Comparison of ENCODE assay signal across 15 cellular contexts in the genomic region with DNA sequence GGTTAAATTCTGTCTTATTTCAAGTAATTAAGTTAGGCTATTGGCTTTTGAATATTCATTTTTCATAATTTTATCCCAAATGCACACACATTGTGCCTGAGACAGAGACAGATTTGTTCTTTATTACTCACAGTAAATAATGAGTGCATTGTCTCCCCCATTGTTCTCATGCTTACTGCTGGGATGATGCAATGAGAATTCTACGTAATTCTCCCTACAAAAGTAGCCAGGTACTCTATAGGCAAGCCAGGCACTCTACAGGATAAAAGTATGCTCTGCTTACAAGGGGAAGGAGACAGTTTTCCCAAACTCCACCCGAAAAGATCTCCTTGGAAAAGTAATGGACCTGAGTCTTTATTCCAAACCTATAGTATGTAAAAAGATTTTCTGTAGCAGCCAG.
"Had no signal": no experiment of that assay in that cellular context is flagged by ENCODE, and none has a peak within 500 bp of the region (broad histone marks: within the 10 kb centered on the region; RNA-seq: fewer than 3 reads in every experiment).

No MANE protein-coding gene starts in this region.

- H3K27me3 Mint-ChIP-seq: activated CD4-positive, alpha-beta memory T cell treated with anti-CD3 and anti-CD28 coated beads, Interleukin-2, amount 10 ng/mL, durations not matched to agents 7 days and 5 days; activated naive CD8-positive, alpha-beta T cell treated with anti-CD3 and anti-CD28 coated beads, Interleukin-2, amount 10 ng/mL, durations not matched to agents 7 days and 5 days; natural killer cell treated with Interleukin-12 subunit alpha and Interleukin-12 subunit beta and Interleukin-15 and Interleukin-18, amount 100 ng/mL, for 72 hours had no signal

- H3K9me3 Mint-ChIP-seq: activated CD4-positive, alpha-beta memory T cell treated with anti-CD3 and anti-CD28 coated beads, Interleukin-2, amount 10 ng/mL, durations not matched to agents 7 days and 5 days; natural killer cell treated with Interleukin-12 subunit alpha and Interleukin-12 subunit beta and Interleukin-15 and Interleukin-18, amount 100 ng/mL, for 72 hours had no signal

- H3K4me1 ChIP-seq: prostate gland, right lobe of liver, transverse colon had no signal

- H3K27ac Mint-ChIP-seq: activated CD4-positive, alpha-beta memory T cell treated with anti-CD3 and anti-CD28 coated beads, Interleukin-2, amount 10 ng/mL, durations not matched to agents 7 days and 5 days; activated naive CD8-positive, alpha-beta T cell treated with anti-CD3 and anti-CD28 coated beads, Interleukin-2, amount 10 ng/mL, durations not matched to agents 7 days and 5 days; natural killer cell treated with Interleukin-12 subunit alpha and Interleukin-12 subunit beta and Interleukin-15 and Interleukin-18, amount 100 ng/mL, for 72 hours; stimulated activated effector memory CD8-positive, alpha-beta T cell treated with anti-CD3 and anti-CD28 coated beads, Interleukin-12 subunit alpha, Interleukin-12 subunit beta, amount 100 ng/mL, for 72 hours had no signal

- ATAC-seq: natural killer cell treated with Interleukin-12 subunit alpha and Interleukin-12 subunit beta and Interleukin-15 and Interleukin-18, amount 100 ng/mL, for 72 hours; right lobe of liver; stimulated activated effector memory CD8-positive, alpha-beta T cell treated with anti-CD3 and anti-CD28 coated beads, Interleukin-12 subunit alpha, Interleukin-12 subunit beta, amount 100 ng/mL, for 72 hours had no signal

- H3K4me1 Mint-ChIP-seq: activated CD4-positive, alpha-beta memory T cell treated with anti-CD3 and anti-CD28 coated beads, Interleukin-2, amount 10 ng/mL, durations not matched to agents 7 days and 5 days; activated naive CD8-positive, alpha-beta T cell treated with anti-CD3 and anti-CD28 coated beads, Interleukin-2, amount 10 ng/mL, durations not matched to agents 7 days and 5 days; stimulated activated effector memory CD8-positive, alpha-beta T cell treated with anti-CD3 and anti-CD28 coated beads, Interleukin-12 subunit alpha, Interleukin-12 subunit beta, amount 100 ng/mL, for 72 hours had no signal

- DNase-seq: activated CD4-positive, alpha-beta memory T cell treated with anti-CD3 and anti-CD28 coated beads, Interleukin-2, amount 10 ng/mL, durations not matched to agents 7 days and 5 days; activated CD4-positive, CD25-positive, alpha-beta regulatory T cell treated with anti-CD3 and anti-CD28 coated beads, Interleukin-2, amount 50 U/mL, for 72 hours; activated gamma-delta T cell treated with Interleukin-2 at 50 U/mL for 16 hours; activated naive CD8-positive, alpha-beta T cell treated with anti-CD3 and anti-CD28 coated beads, Interleukin-2, amount 10 ng/mL, durations not matched to agents 7 days and 5 days; activated T-cell treated with anti-CD3 and anti-CD28 coated beads, Interleukin-2, amount 50 U/mL, for 48 hours; cortex of kidney; effector memory CD4-positive, alpha-beta T cell; occipital lobe; right lobe of liver; transverse colon had no signal

- H3K36me3 ChIP-seq: cardiac muscle cell, prostate gland, right lobe of liver, transverse colon had no signal

- H3K4me3 Mint-ChIP-seq: activated CD4-positive, alpha-beta memory T cell treated with anti-CD3 and anti-CD28 coated beads, Interleukin-2, amount 10 ng/mL, durations not matched to agents 7 days and 5 days; activated naive CD8-positive, alpha-beta T cell treated with anti-CD3 and anti-CD28 coated beads, Interleukin-2, amount 10 ng/mL, durations not matched to agents 7 days and 5 days; natural killer cell treated with Interleukin-12 subunit alpha and Interleukin-12 subunit beta and Interleukin-15 and Interleukin-18, amount 100 ng/mL, for 72 hours; stimulated activated effector memory CD8-positive, alpha-beta T cell treated with anti-CD3 and anti-CD28 coated beads, Interleukin-12 subunit alpha, Interleukin-12 subunit beta, amount 100 ng/mL, for 72 hours had no signal

- H3K27ac ChIP-seq: cardiac muscle cell, epithelial cell of prostate, prostate gland, right lobe of liver, transverse colon had no signal

- H3K36me3 Mint-ChIP-seq: activated naive CD8-positive, alpha-beta T cell treated with anti-CD3 and anti-CD28 coated beads, Interleukin-2, amount 10 ng/mL, durations not matched to agents 7 days and 5 days; natural killer cell treated with Interleukin-12 subunit alpha and Interleukin-12 subunit beta and Interleukin-15 and Interleukin-18, amount 100 ng/mL, for 72 hours; stimulated activated effector memory CD8-positive, alpha-beta T cell treated with anti-CD3 and anti-CD28 coated beads, Interleukin-12 subunit alpha, Interleukin-12 subunit beta, amount 100 ng/mL, for 72 hours had no signal

- H3K9me3 ChIP-seq: prostate gland, right lobe of liver, transverse colon had no signal

- H3K27me3 ChIP-seq: cardiac muscle cell, right lobe of liver, transverse colon had no signal

- H3K4me3 ChIP-seq: cardiac muscle cell, prostate gland, right lobe of liver, transverse colon had no signal
